17 cellular contexts compared by ENCODE assay signal in genomic region chr1:183808296-183809027, GRCh38. TPM values are rescaled to one million over a fixed set of nuclear protein-coding genes. Genes with fewer than 3 reads are reported as not detected.
A peak's percentile ranks its signal among the peaks of the same experiment; 100 is the strongest.
DNase-seq lines count a peak whose midpoint lies in the region; ATAC-seq, FAIRE-seq and TF ChIP-seq lines count a peak whose summit lies in the region.
"Had no signal": no experiment of that assay in that cellular context is flagged by ENCODE, and none has a peak within 500 bp of the region (broad histone marks: within the 10 kb centered on the region; RNA-seq: fewer than 3 reads in every experiment).

No MANE protein-coding gene starts in this region.

- no peak for TF ChIP-seq POLR2A in GM12892 (IDR thresholded peaks at IDR 0.05; ENCODE audit: low read depth, low read length)

- peaks cover 59% of the 10 kb centered on the region for H3K79me2 ChIP-seq in hepatocyte

- H3K36me3 ChIP-seq in hepatocyte (replicated peaks; ENCODE audit: insufficient read depth, low read depth) (no peaks in the 10 kb centered on the region), subcutaneous abdominal adipose tissue (ENCODE audit: control insufficient read depth in 5 of 5, insufficient read depth in 5 of 5, low read length in 5 of 5) (peaks cover 0 to 2% (median 0%) of the 10 kb centered on the region in 5 donors)

- H3K4me1 ChIP-seq in hepatocyte (ENCODE audit: insufficient read depth) (peaks cover 40% of the 10 kb centered on the region), subcutaneous abdominal adipose tissue (ENCODE audit: control insufficient read depth in 5 of 5, insufficient read depth in 5 of 5, low read length in 5 of 5) (peaks cover 7 to 73% (median 66%) of the 10 kb centered on the region in 5 donors)

- H3K27me3 ChIP-seq in hepatocyte = no peaks in the 10 kb centered on the region
- H3K27me3 ChIP-seq in subcutaneous abdominal adipose tissue (ENCODE audit: control insufficient read depth in 5 of 5, insufficient read depth in 4 of 5, low read length in 5 of 5) = no peaks in the 10 kb centered on the region

- peak; percentile 9 for FAIRE-seq in GM12892 (lab: Jason Lieb, UNC)
- FAIRE-seq: K562, TTC549 had no signal

- no peaks in the 10 kb centered on the region for H3K9me2 ChIP-seq in hepatocyte (replicated peaks; ENCODE audit: insufficient read depth)

- no peak for ATAC-seq in GM19328 (IDR thresholded peaks at IDR 0.05; ENCODE audit: unreplicated experiment)
- ATAC-seq: K562; stimulated activated naive CD8-positive, alpha-beta T cell treated with anti-CD3 and anti-CD28 coated beads, Interleukin-15, Interleukin-2, amounts not matched to agents 100 U/mL and 50 U/mL, for 24 hours had no signal

- 58% methylated on average over 2 of the region's 2 CpGs for WGBS in hepatocyte (ENCODE audit: low lambda C conversion rate, missing lambda C conversion rate)

- H4K20me1 ChIP-seq in hepatocyte (ENCODE audit: insufficient read depth, poor library complexity, severe bottlenecking) = peaks cover 3% of the 10 kb centered on the region

- TF ChIP-seq CTCF in hepatocyte (IDR thresholded peaks at IDR 0.05; ENCODE audit: poor library complexity) = no peak

- no peaks in the 10 kb centered on the region for H3K9me3 ChIP-seq in hepatocyte (ENCODE audit: low read depth)
- no peaks in the 10 kb centered on the region for H3K9me3 ChIP-seq in subcutaneous abdominal adipose tissue (ENCODE audit: control insufficient read depth in 5 of 5, low read length in 5 of 5)

- H2AFZ ChIP-seq in hepatocyte = no peak overlapping the region

- H3K4me2 ChIP-seq in hepatocyte = peak overlapping the region; percentile 81

- DNase-seq in GM12892 (ENCODE audit: insufficient read length) (no peak), amniotic epithelial cell (ENCODE audit: low read depth) (peak; percentile 63), hepatocyte (ENCODE audit: low spot score) (no peak), C1 segment of cervical spinal cord (lab: John Stamatoyannopoulos, UW) (no peak), NCI-H146 treated with DMSO at 0.1 percent for 48 hours (lab: John Stamatoyannopoulos, UW; ENCODE audit: unreplicated experiment) (no peak)
- DNase-seq: activated CD8-positive, alpha-beta memory T cell treated with anti-CD3 and anti-CD28 coated beads for 24 hours; activated naive CD4-positive, alpha-beta T cell treated with anti-CD3 and anti-CD28 coated beads, Interleukin-2, amount 10 ng/mL, durations not matched to agents 7 days and 5 days; CD4-positive, alpha-beta memory T cell; NCI-H1694 treated with DMSO at 0.1 percent for 48 hours; NCI-H774; SHP77; stimulated activated CD4-positive, alpha-beta T cell treated with anti-CD3 and anti-CD28 coated beads, Interleukin-4, amount 100 ng/mL, for 4 hours; stimulated activated naive CD8-positive, alpha-beta T cell treated with anti-CD3 and anti-CD28 coated beads, Interleukin-15, Interleukin-2, amounts not matched to agents 100 U/mL and 50 U/mL, for 24 hours had no signal

- peak overlapping the region; percentile 14 for H3K27ac ChIP-seq in hepatocyte
- H3K27ac ChIP-seq in subcutaneous abdominal adipose tissue (ENCODE audit: low read depth, low read length) = peak overlapping the region; percentile 69

- H3K4me3 ChIP-seq in hepatocyte (no peak overlapping the region), subcutaneous abdominal adipose tissue (ENCODE audit: low read depth in 1 of 5, low read length in 5 of 5) (peak overlapping the region; percentile 29 to 90 (median 80))
- H3K4me3 ChIP-seq: K562 had no signal

- H3K9ac ChIP-seq in subcutaneous abdominal adipose tissue (ENCODE audit: low read length in 5 of 5) = peak overlapping the region in 2 of 5 donors; percentile 10 to 53

RNA-seq across cellular contexts. Expression of gene RGL1, which starts 3.5 kb away (rescaled TPM):
- polyA plus RNA-seq in GM12892 (2012; ENCODE audit: missing spikeins) = 11.7 TPM
- total RNA-seq in hepatocyte = 30.7 and 32.2 TPM in 2 replicates
- 17.9 TPM in 2 replicates for polyA plus RNA-seq in hepatocyte
